In genomic region chr11:95067042-95067827, GRCh38 we compare ENCODE assay signal across 8 cellular contexts. TPM values are rescaled to one million over a fixed set of nuclear protein-coding genes. Genes with fewer than 3 reads are reported as not detected.
DNase-seq lines count a peak whose midpoint lies in the region; ATAC-seq and TF ChIP-seq lines count a peak whose summit lies in the region.

No MANE protein-coding gene starts in this region.

- peaks cover 0 to 2% (median 0%) of the 10 kb centered on the region in 4 donors for H3K36me3 ChIP-seq in liver (ENCODE audit: control insufficient read depth in 4 of 4, insufficient read depth in 3 of 4, low read depth in 1 of 4, low read length in 3 of 4)

- ATAC-seq in GM18868 (IDR thresholded peaks at IDR 0.05; ENCODE audit: unreplicated experiment) (peak; percentile 62), HG03108 (IDR thresholded peaks at IDR 0.05; ENCODE audit: unreplicated experiment) (peak; percentile 49)

- WGBS in liver, result under 1% methylated on average over 97 of the region's 97 CpGs

- peak overlapping the region; percentile 95 to 97 for H3K27ac ChIP-seq in liver (ENCODE audit: low read depth in 1 of 2, low read length in 2 of 2)

- H3K27me3 ChIP-seq in liver (ENCODE audit: control insufficient read depth in 4 of 4, insufficient read depth in 4 of 4, low read length in 3 of 4), result no peaks in the 10 kb centered on the region

- no peaks in the 10 kb centered on the region for H3K9me3 ChIP-seq in liver (ENCODE audit: control insufficient read depth in 4 of 4, low read length in 3 of 4)

- H3K4me1 ChIP-seq in liver (ENCODE audit: control insufficient read depth in 4 of 4, insufficient read depth in 4 of 4, low read length in 3 of 4), result peaks cover 0 to 18% (median 13%) of the 10 kb centered on the region in 4 donors

- peak overlapping the region; percentile 95 to 96 for H3K9ac ChIP-seq in liver (ENCODE audit: low read depth in 1 of 2, low read length in 2 of 2)

- TF ChIP-seq CTCF in AG09309 (IDR thresholded peaks at IDR 0.05; ENCODE audit: control insufficient read depth, insufficient read depth, low read depth, low read length, missing control alignments) (peak; percentile 70), liver (IDR thresholded peaks at IDR 0.05; ENCODE audit: low read depth, low read length, missing input control) (peak; percentile 47)

- DNase-seq in AG09309 (ENCODE audit: low read depth), result no peak
- peak; percentile 65 for DNase-seq in NCI-H226
- peak; percentile 82 for DNase-seq in activated CD4-positive, alpha-beta T cell treated with anti-CD3 and anti-CD28 coated beads for 48 hours
- DNase-seq in dedifferentiated amniotic fluid mesenchymal stem cell (ENCODE audit: extremely low spot score), result peak; percentile 79
- peak; percentile 72 to 73 for DNase-seq in stimulated activated CD4-positive, alpha-beta T cell treated with anti-CD3 and anti-CD28 coated beads, Interleukin-4, amount 100 ng/mL, for 4 hours

- TF ChIP-seq RAD21 in liver (IDR thresholded peaks at IDR 0.05), result peak; percentile 31 to 49

- H3K4me3 ChIP-seq in AG09309 (ENCODE audit: control insufficient read depth, low read depth, low read length) (peak overlapping the region; percentile 73), liver (ENCODE audit: low read depth in 1 of 3, low read length in 3 of 3) (peak overlapping the region; percentile 91 to 98 (median 94))

TF ChIP-seq in liver, 16 proteins besides CTCF, POLR2A, EP300 and RAD21:
- TF ChIP-seq, protein P1, sequence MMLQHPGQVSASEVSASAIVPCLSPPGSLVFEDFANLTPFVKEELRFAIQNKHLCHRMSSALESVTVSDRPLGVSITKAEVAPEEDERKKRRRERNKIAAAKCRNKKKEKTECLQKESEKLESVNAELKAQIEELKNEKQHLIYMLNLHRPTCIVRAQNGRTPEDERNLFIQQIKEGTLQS (IDR thresholded peaks at IDR 0.05), result no peak
- TF ChIP-seq REST (IDR thresholded peaks at IDR 0.05), result peak; percentile 79
- peak; percentile 39 for TF ChIP-seq SP1 (IDR thresholded peaks at IDR 0.05)
- TF ChIP-seq RXRA (IDR thresholded peaks at IDR 0.05), result no peak
- TF ChIP-seq TAF1 (conservative IDR thresholded peaks at IDR 0.05), result peak; percentile 84
- peak; percentile 95 for TF ChIP-seq YY1 (IDR thresholded peaks at IDR 0.05)
- TF ChIP-seq HNF4G (IDR thresholded peaks at IDR 0.05), result no peak
TF ChIP-seq in liver: peak in this region for 4.

RNA-seq across cellular contexts. Expression of gene SRSF8, which starts 0.5 kb away (rescaled TPM):
- total RNA-seq in liver, result 10 to 100 TPM; 17.6 to 31.8 TPM
- 10 to 100 TPM; 15.4 to 18.1 TPM for polyA plus RNA-seq in liver

RNA-seq across cellular contexts. Expression of gene KDM4F, which starts 18.0 kb away (rescaled TPM):
- not detected for total RNA-seq in liver
- not detected for polyA plus RNA-seq in liver

RNA-seq across cellular contexts. Expression of gene ENDOD1, which starts 22.4 kb away (rescaled TPM):
- total RNA-seq in liver, result 10 to 100 TPM in 1 of 2 donors, 1 to 10 TPM in 1; 6.6 to 35.6 TPM
- 1 to 10 TPM; 2.2 to 5.1 TPM for polyA plus RNA-seq in liver

RNA-seq across cellular contexts. Expression of gene KDM4E, which starts 42.2 kb away (rescaled TPM):
- total RNA-seq in liver, result not detected
- not detected for polyA plus RNA-seq in liver
